Comparison of ENCODE assay signal across 8 cellular contexts in genomic region chr7:100483728-100484635, GRCh38. TPM values are rescaled to one million over a fixed set of nuclear protein-coding genes. Genes with fewer than 3 reads are reported as not detected.
DNase-seq lines count a peak whose midpoint lies in the region; ATAC-seq and TF ChIP-seq lines count a peak whose summit lies in the region.

Gene NYAP1 (plus strand): TSS chr7:100483927. CDS start chr7:100485312, 1,385 bp downstream.

- peak within 1 kb of the TSS; percentile 76 to 97 (median 93) for H3K27ac Mint-ChIP-seq in brain

- H3K27me3 Mint-ChIP-seq in brain, result peaks cover 5% of the 10 kb centered on the region

- peaks cover 63% of the 10 kb centered on the region for H3K4me1 Mint-ChIP-seq in brain

- intact Hi-C loops in gastrocnemius medialis (cut with DNase I; ENCODE audit: low total_unique reads), result loop anchor here (1.0 to 5.0 kb wide), 2 partner anchors 15 to 78 kb away; no protein-coding TSS in a partner anchor

- in situ Hi-C loops in gastrocnemius medialis (cut with MboI; ENCODE audit: low sequenced_read_pairs in 4 of 4), result no loop called here

- peaks cover 6% of the 10 kb centered on the region for H3K36me3 Mint-ChIP-seq in brain

- H4K20me1 ChIP-seq in SU-DHL-6 (ENCODE audit: low read depth, low read length), result no peaks in the 10 kb centered on the region

- peaks cover 9% of the 10 kb centered on the region; the same call in 1 of the 2 replicates for H3F3A ChIP-seq in SU-DHL-6 (ENCODE audit: insufficient read depth)

- no peaks in the 10 kb centered on the region for H3K79me2 ChIP-seq in SU-DHL-6 (ENCODE audit: insufficient read depth, low read length)

- H3K9me3 Mint-ChIP-seq in brain, result peaks cover 0 to 10% (median 0%) of the 10 kb centered on the region in 5 experiments

- peaks cover 3% of the 10 kb centered on the region for H3K4me1 ChIP-seq in iPS-15b (ENCODE audit: control insufficient read depth, insufficient read depth, low read length)
- peaks cover 11% of the 10 kb centered on the region in 2 donors for H3K4me1 ChIP-seq in gastrocnemius medialis

- H3K4me3 ChIP-seq in SU-DHL-6 (ENCODE audit: insufficient read depth, low read length, poor library complexity, severe bottlenecking), result peak within 1 kb of the TSS; percentile 57
- peak within 1 kb of the TSS; percentile 67 for H3K4me3 ChIP-seq in iPS-15b (ENCODE audit: low read depth, low read length)
- peak within 1 kb of the TSS; percentile 54 to 88 (median 60) for H3K4me3 ChIP-seq in gastrocnemius medialis

- H3K9ac ChIP-seq in SU-DHL-6 (ENCODE audit: low read length), result peak within 1 kb of the TSS; percentile 50
- H3K9ac ChIP-seq in iPS-15b (ENCODE audit: low read depth, low read length), result no peak within 1 kb of the TSS

- peak within 1 kb of the TSS; percentile 90 to 94 (median 92) for H3K4me3 Mint-ChIP-seq in brain

- H3K9me3 ChIP-seq in SU-DHL-6 (ENCODE audit: insufficient read depth, low read length) (no peaks in the 10 kb centered on the region), iPS-15b (ENCODE audit: control insufficient read depth, insufficient read depth, low read length) (no peaks in the 10 kb centered on the region), gastrocnemius medialis (no peaks in the 10 kb centered on the region)

- H3K36me3 ChIP-seq in SU-DHL-6 (ENCODE audit: low read length) (no peaks in the 10 kb centered on the region), iPS-15b (ENCODE audit: control insufficient read depth, insufficient read depth, low read length) (no peaks in the 10 kb centered on the region), gastrocnemius medialis (no peaks in the 10 kb centered on the region)

- DNase-seq in NCI-H2081 (lab: John Stamatoyannopoulos, UW) (peak; percentile 65 to 72), NCI-H2081 treated with DMSO at 0.1 percent for 48 hours (lab: John Stamatoyannopoulos, UW) (no peak), gastrocnemius medialis (no peak)

- TF ChIP-seq POLR2A in gastrocnemius medialis (IDR thresholded peaks at IDR 0.05), result no peak

- peak within 1 kb of the TSS; percentile 90 for H2AFZ ChIP-seq in SU-DHL-6 (ENCODE audit: low read depth, low read length, severe bottlenecking)

- no peaks in the 10 kb centered on the region for H3K9me2 ChIP-seq in SU-DHL-6 (replicated peaks; ENCODE audit: insufficient read depth, low read length)

- no peak within 1 kb of the TSS for H3K27ac ChIP-seq in SU-DHL-6 (ENCODE audit: low read depth, low read length)
- no peak within 1 kb of the TSS for H3K27ac ChIP-seq in gastrocnemius medialis

- ATAC-seq in HG03558 (IDR thresholded peaks at IDR 0.05; ENCODE audit: extremely low read depth, unreplicated experiment) (peak; percentile 4), gastrocnemius medialis (no peak), HG03025 (IDR thresholded peaks at IDR 0.05; ENCODE audit: low FRiP score, unreplicated experiment) (no peak)

- H3K27me3 ChIP-seq in SU-DHL-6 (ENCODE audit: low read length) (no peaks in the 10 kb centered on the region), iPS-15b (ENCODE audit: control insufficient read depth, insufficient read depth, low read length) (no peaks in the 10 kb centered on the region), gastrocnemius medialis (no peaks in the 10 kb centered on the region)

- peak within 1 kb of the TSS; percentile 67 for H3K4me2 ChIP-seq in SU-DHL-6 (ENCODE audit: low read depth, low read length, poor library complexity, severe bottlenecking)

- TF ChIP-seq CTCF in SU-DHL-6 (IDR thresholded peaks at IDR 0.05; ENCODE audit: insufficient read depth, low read length, poor library complexity, severe bottlenecking) (no peak), brain (conservative IDR thresholded peaks at IDR 0.05) (no peak), gastrocnemius medialis (IDR thresholded peaks at IDR 0.05 in 4 of 5, conservative IDR thresholded peaks at IDR 0.05 in 1 of 5) (no peak)

RNA-seq across cellular contexts. Expression of gene NYAP1, which starts in this region (rescaled TPM):
- polyA plus RNA-seq in brain (ENCODE audit: insufficient read depth, low read depth, low replicate concordance), result 20.8 TPM
- under 1 TPM in 1 of 4 donors, not detected in 3; 0.29 TPM for total RNA-seq in gastrocnemius medialis

Comparison
In these comparisons a context has a peak if more than half of its experiments do, and no peak if none do; other contexts are left out.
1. DNase-seq: peak in NCI-H2081 (2 of 2); none in NCI-H2081 treated with DMSO at 0.1 percent for 48 hours (single experiment) and gastrocnemius medialis (0 of 2).
2. Peak in every context shown above with its lines, with median percentiles within 50 percentile points of each other: H3K4me3 ChIP-seq.